In genomic region chr14:103909531-103910261, GRCh38 we compare ENCODE assay signal across 11 cellular contexts. TPM values are rescaled to one million over a fixed set of nuclear protein-coding genes. Genes with fewer than 3 reads are reported as not detected.
DNase-seq lines count a peak whose midpoint lies in the region; ATAC-seq and TF ChIP-seq lines count a peak whose summit lies in the region.
"Had no signal": no experiment of that assay in that cellular context is flagged by ENCODE, and none has a peak within 500 bp of the region (broad histone marks: within the 10 kb centered on the region; RNA-seq: fewer than 3 reads in every experiment).

No MANE protein-coding gene starts in this region.

- POLR2A ChIA-PET in MCF 10A (lab: Yijun Ruan, JAX) = interaction anchor here (0.6 to 3.4 kb wide), 11 partner anchors 9 to 777 kb away, joined by 3 to 22 read pairs (median 5); a partner anchor contains a TSS

- no peak overlapping the region for H3K18ac ChIP-seq in mesenchymal stem cell (ENCODE audit: low read depth in 1 of 2, low read length in 2 of 2)

- intact Hi-C loops in MCF 10A (cut with micrococcal nuclease) = loop anchor here (1.0 to 2.0 kb wide), 3 partner anchors 71 to 337 kb away; no protein-coding TSS in a partner anchor

- H3K4me2 ChIP-seq in mesenchymal stem cell (ENCODE audit: low read length, poor library complexity, severe bottlenecking) = no peak overlapping the region

- peaks cover 15 to 36% of the 10 kb centered on the region in 2 experiments for H3K36me3 ChIP-seq in mesenchymal stem cell (ENCODE audit: control insufficient read depth in 1 of 2, insufficient read depth in 2 of 2, low read depth in 1 of 2, low read length in 2 of 2)

- H3K14ac ChIP-seq in mesenchymal stem cell (ENCODE audit: low read length in 2 of 2) = no peak overlapping the region

- H4K91ac ChIP-seq in mesenchymal stem cell (ENCODE audit: low read length) = no peak overlapping the region

- BruUV-seq in MCF 10A (replicated peaks; lab: Mats Ljungman, UMichigan) = no TSS peak

- no peak overlapping the region for H4K8ac ChIP-seq in mesenchymal stem cell (ENCODE audit: low read length)

- H2BK12ac ChIP-seq in mesenchymal stem cell (ENCODE audit: low read length in 2 of 2) = no peak overlapping the region

- TF ChIP-seq CTCF in 22Rv1 (IDR thresholded peaks at IDR 0.05) = no peak
- no peak for TF ChIP-seq CTCF in MCF 10A (IDR thresholded peaks at IDR 0.05; ENCODE audit: unreplicated experiment)

- no peak overlapping the region for H2BK15ac ChIP-seq in mesenchymal stem cell (ENCODE audit: low read depth, poor library complexity, severe bottlenecking)

- no peak overlapping the region for H2AFZ ChIP-seq in mesenchymal stem cell (ENCODE audit: low read depth, low read length)

- H3K4me1 ChIP-seq in mesenchymal stem cell (ENCODE audit: control insufficient read depth, insufficient read depth, low read depth, low read length) = peaks cover 14% of the 10 kb centered on the region

- no peaks in the 10 kb centered on the region for H3K9me3 Mint-ChIP-seq in MCF 10A (ENCODE audit: unreplicated experiment)

- H2BK5ac ChIP-seq in mesenchymal stem cell (ENCODE audit: low read depth, low read length, poor library complexity, severe bottlenecking) = no peak overlapping the region

- peak overlapping the region; percentile 47 for H3K9ac ChIP-seq in mesenchymal stem cell (ENCODE audit: low read length)

- H3K9me3 ChIP-seq in mesenchymal stem cell (ENCODE audit: control insufficient read depth, low read length) = no peaks in the 10 kb centered on the region
- H3K9me3 ChIP-seq: suprapubic skin had no signal

- in situ Hi-C loops in G401 (cut with HindIII; ENCODE audit: low sequenced_read_pairs) = no loop called here

- no peak for ATAC-seq in HG03565 (IDR thresholded peaks at IDR 0.05; ENCODE audit: unreplicated experiment)

- H3K27ac ChIP-seq in 22Rv1 (peak overlapping the region; percentile 45), mesenchymal stem cell (ENCODE audit: low read length, poor library complexity, severe bottlenecking) (no peak overlapping the region)
- H3K27ac ChIP-seq: suprapubic skin had no signal

- CTCF ChIA-PET in MCF 10A (lab: Yijun Ruan, JAX) = interaction anchor here (0.6 to 10.4 kb wide), 19 partner anchors 9 to 299 kb away, joined by 3 to 121 read pairs (median 5); a partner anchor contains a TSS

- H3K4me1 Mint-ChIP-seq in MCF 10A (ENCODE audit: insufficient read depth, unreplicated experiment) = peaks cover 7% of the 10 kb centered on the region

- no peak overlapping the region for H3K23ac ChIP-seq in mesenchymal stem cell (ENCODE audit: low read length in 2 of 2)

- peaks cover 43% of the 10 kb centered on the region for H3K36me3 Mint-ChIP-seq in MCF 10A (ENCODE audit: insufficient read depth, unreplicated experiment)

- DNase-seq in G401 (ENCODE audit: low spot score) (peak; percentile 7), MCF 10A (ENCODE audit: unreplicated experiment) (no peak), mesenchymal stem cell (no peak), epidermal melanocyte (ENCODE audit: insufficient read length, low spot score) (no peak), NK-92 (lab: John Stamatoyannopoulos, UW; ENCODE audit: unreplicated experiment) (no peak), A172 (ENCODE audit: low spot score) (no peak)

- peak overlapping the region in 1 of 2 experiments; percentile 17 for H3K4me3 ChIP-seq in mesenchymal stem cell (ENCODE audit: insufficient read depth in 1 of 2, low read depth in 1 of 2, low read length in 2 of 2)
- H3K4me3 ChIP-seq: suprapubic skin had no signal

- H3K79me1 ChIP-seq in mesenchymal stem cell (replicated peaks; ENCODE audit: low read length, poor library complexity, severe bottlenecking) = peaks cover 1% of the 10 kb centered on the region

- H3K27me3 Mint-ChIP-seq in MCF 10A (ENCODE audit: insufficient read depth, unreplicated experiment) = no peaks in the 10 kb centered on the region

- H2AK5ac ChIP-seq in mesenchymal stem cell (ENCODE audit: low read length, severe bottlenecking) = peak overlapping the region; percentile 89

- H3K27me3 ChIP-seq in mesenchymal stem cell (ENCODE audit: control insufficient read depth in 1 of 2, insufficient read depth in 1 of 2, low read length in 2 of 2) = no peaks in the 10 kb centered on the region
- H3K27me3 ChIP-seq: suprapubic skin had no signal

- H3K4ac ChIP-seq in mesenchymal stem cell (ENCODE audit: low read depth in 1 of 2, low read length in 2 of 2) = no peak overlapping the region

- peak overlapping the region; percentile 32 for H3K4me3 Mint-ChIP-seq in MCF 10A (ENCODE audit: unreplicated experiment)

- WGBS in mesenchymal stem cell = 92% methylated on average over 25 of the region's 26 CpGs

- H3K27ac Mint-ChIP-seq in MCF 10A (ENCODE audit: low read depth, unreplicated experiment) = no peak overlapping the region

- no peak overlapping the region for H2BK120ac ChIP-seq in mesenchymal stem cell (ENCODE audit: low read depth, low read length)

RNA-seq across cellular contexts. Expression of gene TDRD9, which starts 18.6 kb away (rescaled TPM):
- not detected in 2 replicates for total RNA-seq in G401 (2014; rRNA removed; shearing (Covaris generic))
- total RNA-seq in MCF 10A (2022) = 0.40 and 0.91 TPM in 2 replicates
- polyA plus RNA-seq in mesenchymal stem cell (2013, experiment 1 of 2) = not detected
- not detected for polyA plus RNA-seq in mesenchymal stem cell (2013, experiment 2 of 2)
- not detected in 2 replicates for total RNA-seq in A172 (2014; rRNA removed; shearing (Covaris generic))

RNA-seq across cellular contexts. Expression of gene RD3L, which starts 32.6 kb away (rescaled TPM):
- not detected in 2 replicates for total RNA-seq in G401 (2014; rRNA removed; shearing (Covaris generic))
- not detected in 2 replicates for total RNA-seq in MCF 10A (2022)
- polyA plus RNA-seq in mesenchymal stem cell (2013, experiment 1 of 2) = not detected
- not detected for polyA plus RNA-seq in mesenchymal stem cell (2013, experiment 2 of 2)
- total RNA-seq in A172 (2014; rRNA removed; shearing (Covaris generic)) = not detected in 2 replicates
- total RNA-seq: LHCN-M2, suprapubic skin had no signal
- polyA plus RNA-seq: adipose tissue had no signal
